Comparison of ENCODE assay signal across 11 cellular contexts in genomic region chr2:102057502-102058292, GRCh38.
A peak's percentile ranks its signal among the peaks of the same experiment; 100 is the strongest.
DNase-seq lines count a peak whose midpoint lies in the region; ATAC-seq and TF ChIP-seq lines count a peak whose summit lies in the region.
"Had no signal": no experiment of that assay in that cellular context is flagged by ENCODE, and none has a peak within 500 bp of the region (broad histone marks: within the 10 kb centered on the region; RNA-seq: fewer than 3 reads in every experiment).

No MANE protein-coding gene starts in this region.

- BruUV-seq in A673 (replicated peaks; lab: Mats Ljungman, UMichigan): no TSS peak

- POLR2A ChIA-PET in A673 (lab: Charles Lee; ENCODE audit: low non-redundant PET): no interaction called here

- no peak overlapping the region for H3K27ac Mint-ChIP-seq in osteocyte (ENCODE audit: unreplicated experiment)

- H3K4me1 Mint-ChIP-seq in osteocyte (ENCODE audit: unreplicated experiment): peaks cover 54% of the 10 kb centered on the region

- H3K9me3 ChIP-seq in esophagus squamous epithelium (no peaks in the 10 kb centered on the region), A673 (ENCODE audit: low read depth, low read length, poor library complexity, severe bottlenecking) (no peaks in the 10 kb centered on the region)

- H3K27me3 ChIP-seq in esophagus squamous epithelium (no peaks in the 10 kb centered on the region), A673 (replicated peaks; ENCODE audit: insufficient read depth, low read depth, low read length, poor library complexity) (no peaks in the 10 kb centered on the region)

- DNase-seq in CD1c-positive myeloid dendritic cell (ENCODE audit: extremely low spot score): peak; percentile 33
- no peak for DNase-seq in esophagus squamous epithelium (lab: John Stamatoyannopoulos, UW)
- DNase-seq in osteocyte (ENCODE audit: extremely low spot score, unreplicated experiment): peak; percentile 65
- no peak for DNase-seq in NCI-H146 treated with DMSO at 0.1 percent for 48 hours (lab: John Stamatoyannopoulos, UW; ENCODE audit: unreplicated experiment)
- no peak for DNase-seq in A673 (ENCODE audit: low spot score)
- DNase-seq in HuH-7.5 (ENCODE audit: low spot score): no peak
- no peak for DNase-seq in amniotic stem cell (lab: John Stamatoyannopoulos, UW)
- DNase-seq: NCI-H187, T-helper 2 cell had no signal

- WGBS in esophagus squamous epithelium, 2 donors: 66 to 74% methylated on average over 13 to 14 of the region's 14 CpGs

- H3K36me3 Mint-ChIP-seq in osteocyte (ENCODE audit: unreplicated experiment): no peaks in the 10 kb centered on the region

- peaks cover 9 to 74% (median 23%) of the 10 kb centered on the region in 3 donors for H3K4me1 ChIP-seq in esophagus squamous epithelium
- no peaks in the 10 kb centered on the region for H3K4me1 ChIP-seq in A673 (ENCODE audit: insufficient read depth, low read length, poor library complexity, severe bottlenecking)

- peak; percentile 75 for ATAC-seq in HG02798 (IDR thresholded peaks at IDR 0.05; ENCODE audit: poor library complexity, unreplicated experiment)

- no peak for TF ChIP-seq CTCF in esophagus squamous epithelium (IDR thresholded peaks at IDR 0.05)
- TF ChIP-seq CTCF in osteocyte (IDR thresholded peaks at IDR 0.05): no peak
- no peak for TF ChIP-seq CTCF in A673 (conservative IDR thresholded peaks at IDR 0.05; ENCODE audit: low read depth, low read length)

- no peaks in the 10 kb centered on the region for H3K36me3 ChIP-seq in esophagus squamous epithelium
- no peaks in the 10 kb centered on the region for H3K36me3 ChIP-seq in A673 (ENCODE audit: insufficient read depth, low read length, poor library complexity, severe bottlenecking)

- no peaks in the 10 kb centered on the region for H3K9me3 Mint-ChIP-seq in osteocyte (ENCODE audit: unreplicated experiment)

- intact Hi-C loops in esophagus squamous epithelium (cut with DNase I) (no loop called here), A673 (cut with micrococcal nuclease; ENCODE audit: unreplicated experiment) (no loop called here)

- CTCF ChIA-PET in A673 (lab: Charles Lee): interaction anchor here (0.7 kb wide), 1 partner anchor 11 kb away, joined by 6 read pairs; no protein-coding TSS in a partner anchor

- TF ChIP-seq POLR2A in esophagus squamous epithelium (IDR thresholded peaks at IDR 0.05): no peak

- H3K4me3 ChIP-seq in esophagus squamous epithelium (no peak overlapping the region), A673 (ENCODE audit: low read depth, low read length, poor library complexity, severe bottlenecking) (no peak overlapping the region)

- H3K27ac ChIP-seq in esophagus squamous epithelium (peak overlapping the region; percentile 40 to 93 (median 72)), A673 (ENCODE audit: low read depth, low read length, poor library complexity, severe bottlenecking) (no peak overlapping the region)

- no peak overlapping the region for H3K4me3 Mint-ChIP-seq in osteocyte (ENCODE audit: unreplicated experiment)
- H3K4me3 Mint-ChIP-seq: CD14-positive monocyte had no signal

- H3K27me3 Mint-ChIP-seq in osteocyte (ENCODE audit: unreplicated experiment): no peaks in the 10 kb centered on the region

Comparison
In these comparisons a context has a peak if more than half of its experiments do, and no peak if none do; other contexts are left out.
1. DNase-seq: peak in CD1c-positive myeloid dendritic cell (single experiment) and osteocyte (single experiment); none in esophagus squamous epithelium (single experiment), NCI-H146 treated with DMSO at 0.1 percent for 48 hours (single experiment), A673 (single experiment), HuH-7.5 (single experiment) and amniotic stem cell (single experiment).